ENCODE assay signal across 16 cellular contexts in the genomic region with DNA sequence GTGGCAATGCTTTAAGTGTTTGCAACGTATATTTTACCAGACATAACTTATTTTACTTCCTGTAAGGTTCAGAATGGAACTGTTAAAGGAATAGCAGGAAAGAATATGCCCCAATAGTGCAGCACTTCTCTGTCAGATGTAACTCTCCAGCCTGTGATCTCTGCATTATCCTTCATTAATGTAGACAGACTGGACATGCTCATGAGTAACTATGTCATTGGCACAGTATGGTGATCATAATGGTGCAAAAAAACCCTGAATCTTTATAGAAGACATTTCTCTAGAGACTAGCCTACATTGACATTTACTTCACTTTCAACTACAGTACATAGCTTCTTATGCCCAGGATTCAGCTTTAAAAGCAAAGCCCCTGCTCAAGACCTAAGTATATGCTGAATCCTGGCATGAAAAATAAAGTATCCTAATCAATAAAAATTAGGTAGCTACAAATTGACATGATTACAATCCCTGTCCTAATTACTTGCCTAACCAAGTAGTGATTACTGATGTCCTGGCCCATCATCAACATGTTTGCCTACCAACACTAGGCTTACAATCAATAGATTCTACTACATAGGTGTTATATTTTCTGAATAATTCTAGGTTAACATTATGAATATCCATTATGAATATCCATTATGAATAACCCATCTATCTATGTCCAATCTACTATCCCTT. TPM values are rescaled to one million over a fixed set of nuclear protein-coding genes. Genes with fewer than 3 reads are reported as not detected.
DNase-seq lines count a peak whose midpoint lies in the region; ATAC-seq and TF ChIP-seq lines count a peak whose summit lies in the region.
"Had no signal": no experiment of that assay in that cellular context is flagged by ENCODE, and none has a peak within 500 bp of the region (broad histone marks: within the 10 kb centered on the region; RNA-seq: fewer than 3 reads in every experiment).

No MANE protein-coding gene starts in this region.

- H3K4me3 ChIP-seq in neutrophil (ENCODE audit: low read depth in 1 of 2, low read length in 1 of 2) (no peak overlapping the region), brain microvascular endothelial cell (ENCODE audit: low read depth, low read length) (no peak overlapping the region)
- H3K4me3 ChIP-seq: left lung, SJCRH30, thyroid gland had no signal

- no peak overlapping the region for H2BK20ac ChIP-seq in H9 (ENCODE audit: low read depth, low read length, poor library complexity, severe bottlenecking)

- no peak overlapping the region for H3K9ac ChIP-seq in H9 (ENCODE audit: extremely low read depth, insufficient read length, low read length)

- H3K27ac ChIP-seq in H9 (ENCODE audit: insufficient read length, low read depth, low read length) (no peak overlapping the region), neutrophil (peak overlapping the region; percentile 5), brain microvascular endothelial cell (no peak overlapping the region)
- H3K27ac ChIP-seq: left lung, SJCRH30, thyroid gland had no signal

- H4K20me1 ChIP-seq in H9 (ENCODE audit: control insufficient read depth, insufficient read depth, insufficient read length) = no peaks in the 10 kb centered on the region

- H2AK5ac ChIP-seq in H9 (ENCODE audit: insufficient read length, low read length) = no peak overlapping the region

- no peak overlapping the region for H2AFZ ChIP-seq in H9 (ENCODE audit: low read length)

- no peak for DNase-seq in activated CD8-positive, alpha-beta T cell treated with anti-CD3 and anti-CD28 coated beads for 36 hours
- no peak for DNase-seq in activated CD8-positive, alpha-beta T cell treated with anti-CD3 and anti-CD28 coated beads, Interleukin-2, amount 10 ng/mL, durations not matched to agents 7 days and 5 days
- DNase-seq in H9 = no peak
- DNase-seq in brain microvascular endothelial cell = no peak
- DNase-seq in G401 (ENCODE audit: low spot score) = no peak
- DNase-seq in DMS53 treated with DMSO at 0.1 percent for 48 hours (lab: John Stamatoyannopoulos, UW; ENCODE audit: unreplicated experiment) = no peak
- DNase-seq: activated naive CD4-positive, alpha-beta T cell treated with anti-CD3 and anti-CD28 coated beads, Interleukin-2, amount 50 U/mL, for 16 hours; effector memory CD4-positive, alpha-beta T cell; left lung; NCI-H146; retina; SJCRH30; stimulated activated CD4-positive, alpha-beta T cell treated with anti-CD3 and anti-CD28 coated beads, Interleukin-1b, Interleukin-23, amount 100 ng/mL, for 48 hours; thyroid gland had no signal

- no peak overlapping the region for H4K91ac ChIP-seq in H9 (ENCODE audit: insufficient read length, low read depth, low read length)

- no peaks in the 10 kb centered on the region for H3K27me3 Mint-ChIP-seq in activated CD8-positive, alpha-beta T cell treated with anti-CD3 and anti-CD28 coated beads for 36 hours
- H3K27me3 Mint-ChIP-seq in activated CD8-positive, alpha-beta T cell treated with anti-CD3 and anti-CD28 coated beads, Interleukin-2, amount 10 ng/mL, durations not matched to agents 7 days and 5 days (ENCODE audit: low read depth) = no peaks in the 10 kb centered on the region
- H3K27me3 Mint-ChIP-seq in H9 (ENCODE audit: low read depth) (no peaks in the 10 kb centered on the region), brain (no peaks in the 10 kb centered on the region)

- peaks cover 75% of the 10 kb centered on the region for H3K4me1 Mint-ChIP-seq in activated CD8-positive, alpha-beta T cell treated with anti-CD3 and anti-CD28 coated beads for 36 hours (ENCODE audit: low read depth)
- H3K4me1 Mint-ChIP-seq in activated CD8-positive, alpha-beta T cell treated with anti-CD3 and anti-CD28 coated beads, Interleukin-2, amount 10 ng/mL, durations not matched to agents 7 days and 5 days (ENCODE audit: low read depth) = peaks cover 67% of the 10 kb centered on the region
- no peaks in the 10 kb centered on the region for H3K4me1 Mint-ChIP-seq in H9
- peaks cover 35% of the 10 kb centered on the region for H3K4me1 Mint-ChIP-seq in brain

- H3K18ac ChIP-seq in H9 (ENCODE audit: insufficient read length, low read depth, low read length) = no peak overlapping the region

- H3K23me2 ChIP-seq in H9 (ENCODE audit: insufficient read length, low read depth, low read length, poor library complexity, severe bottlenecking) = no peaks in the 10 kb centered on the region

- H3K14ac ChIP-seq in H9 (ENCODE audit: insufficient read depth, low read length) = no peak overlapping the region

- H3K4ac ChIP-seq in H9 (ENCODE audit: low read depth, low read length) = no peak overlapping the region

- no peak for ATAC-seq in activated CD8-positive, alpha-beta T cell treated with anti-CD3 and anti-CD28 coated beads for 36 hours
- no peak for ATAC-seq in activated CD8-positive, alpha-beta T cell treated with anti-CD3 and anti-CD28 coated beads, Interleukin-2, amount 10 ng/mL, durations not matched to agents 7 days and 5 days

- CTCF ChIA-PET in activated CD8-positive, alpha-beta T cell treated with anti-CD3 and anti-CD28 coated beads for 36 hours (lab: Charles Lee) = interaction anchor here (0.6 to 3.8 kb wide), 6 partner anchors 10 to 194 kb away, joined by 3 to 14 read pairs (median 8); partner anchors contain the start of genes COX20 and HNRNPU
- CTCF ChIA-PET in activated CD8-positive, alpha-beta T cell treated with anti-CD3 and anti-CD28 coated beads, Interleukin-2, amount 10 ng/mL, durations not matched to agents 7 days and 5 days (lab: Charles Lee) = interaction anchor here (0.8 to 2.0 kb wide), 4 partner anchors 10 to 193 kb away, joined by 4 to 6 read pairs (median 5); no protein-coding TSS in a partner anchor

- peaks cover 82% of the 10 kb centered on the region for H3K36me3 ChIP-seq in neutrophil
- peaks cover 68% of the 10 kb centered on the region for H3K36me3 ChIP-seq in brain microvascular endothelial cell (replicated peaks)

- no peak overlapping the region for H4K5ac ChIP-seq in H9 (ENCODE audit: insufficient read length, low read depth, low read length)

- no peak overlapping the region for H3T11ph ChIP-seq in H9 (ENCODE audit: low read length)

- no peak overlapping the region for H2BK15ac ChIP-seq in H9 (ENCODE audit: low read depth, low read length)

- H3K27ac Mint-ChIP-seq in activated CD8-positive, alpha-beta T cell treated with anti-CD3 and anti-CD28 coated beads for 36 hours = peak overlapping the region; percentile 46
- no peak overlapping the region for H3K27ac Mint-ChIP-seq in activated CD8-positive, alpha-beta T cell treated with anti-CD3 and anti-CD28 coated beads, Interleukin-2, amount 10 ng/mL, durations not matched to agents 7 days and 5 days
- H3K27ac Mint-ChIP-seq in H9 (peak overlapping the region in 2 of 3 experiments; percentile 6 to 8; a peak in 2 of 7 replicates), brain (peak overlapping the region in 3 of 5 experiments; percentile 1 to 68 (median 39))

- intact Hi-C loops in activated CD8-positive, alpha-beta T cell treated with anti-CD3 and anti-CD28 coated beads for 36 hours (cut with micrococcal nuclease) = no loop called here

- no peak overlapping the region for H3K23ac ChIP-seq in H9 (ENCODE audit: insufficient read length, low read depth, low read length)

- H3K4me1 ChIP-seq in H9 (ENCODE audit: insufficient read depth, low read length) (no peaks in the 10 kb centered on the region), neutrophil (ENCODE audit: control insufficient read depth in 1 of 2, insufficient read depth in 1 of 2, low read depth in 1 of 2, low read length in 1 of 2) (peaks cover 8 to 10% of the 10 kb centered on the region in 2 experiments)
- H3K4me1 ChIP-seq: SJCRH30 had no signal

- H3K27me3 ChIP-seq in H9 (ENCODE audit: insufficient read depth, low read length) = no peaks in the 10 kb centered on the region
- no peaks in the 10 kb centered on the region for H3K27me3 ChIP-seq in neutrophil
- no peaks in the 10 kb centered on the region for H3K27me3 ChIP-seq in brain microvascular endothelial cell (replicated peaks)
- H3K27me3 ChIP-seq: left lung, SJCRH30, thyroid gland had no signal

- no peak overlapping the region for H4K8ac ChIP-seq in H9 (replicated peaks; ENCODE audit: insufficient read length, low read depth, low read length)

- no peak overlapping the region for H2BK5ac ChIP-seq in H9 (ENCODE audit: insufficient read length, low read length)

- no peak for TF ChIP-seq CTCF in activated CD8-positive, alpha-beta T cell treated with anti-CD3 and anti-CD28 coated beads for 36 hours (IDR thresholded peaks at IDR 0.05)
- TF ChIP-seq CTCF in H9 (conservative IDR thresholded peaks at IDR 0.05) (no peak), brain (conservative IDR thresholded peaks at IDR 0.05) (no peak), neutrophil (IDR thresholded peaks at IDR 0.05) (no peak), brain microvascular endothelial cell (IDR thresholded peaks at IDR 0.05; ENCODE audit: low read depth, low read length, missing control alignments) (no peak)

- no peaks in the 10 kb centered on the region for H3K9me3 Mint-ChIP-seq in activated CD8-positive, alpha-beta T cell treated with anti-CD3 and anti-CD28 coated beads for 36 hours
- no peaks in the 10 kb centered on the region for H3K9me3 Mint-ChIP-seq in activated CD8-positive, alpha-beta T cell treated with anti-CD3 and anti-CD28 coated beads, Interleukin-2, amount 10 ng/mL, durations not matched to agents 7 days and 5 days (ENCODE audit: insufficient read depth)
- H3K9me3 Mint-ChIP-seq in H9 (no peaks in the 10 kb centered on the region), brain (no peaks in the 10 kb centered on the region)

- no peak overlapping the region for H3K56ac ChIP-seq in H9 (ENCODE audit: insufficient read length, low read depth, low read length)

- H2BK12ac ChIP-seq in H9 (ENCODE audit: insufficient read length, low read depth, low read length) = no peak overlapping the region

- H3K79me1 ChIP-seq in H9 (ENCODE audit: insufficient read depth, low read depth, low read length, poor library complexity, severe bottlenecking) = no peaks in the 10 kb centered on the region

- H3K9me3 ChIP-seq in H9 (ENCODE audit: control insufficient read depth, low read depth, low read length) (no peaks in the 10 kb centered on the region), neutrophil (no peaks in the 10 kb centered on the region)
- H3K9me3 ChIP-seq: left lung, SJCRH30, thyroid gland had no signal

- H3K4me3 Mint-ChIP-seq in activated CD8-positive, alpha-beta T cell treated with anti-CD3 and anti-CD28 coated beads for 36 hours = no peak overlapping the region
- no peak overlapping the region for H3K4me3 Mint-ChIP-seq in activated CD8-positive, alpha-beta T cell treated with anti-CD3 and anti-CD28 coated beads, Interleukin-2, amount 10 ng/mL, durations not matched to agents 7 days and 5 days
- H3K4me3 Mint-ChIP-seq in H9 = no peak overlapping the region
- H3K4me3 Mint-ChIP-seq in brain = no peak overlapping the region

- no CpG with 5 or more reads among the region's 1 CpG for WGBS in H9 (ENCODE audit: extremely low coverage, insufficient read length, low lambda C conversion rate)

- peaks cover 87% of the 10 kb centered on the region for H3K36me3 Mint-ChIP-seq in activated CD8-positive, alpha-beta T cell treated with anti-CD3 and anti-CD28 coated beads for 36 hours (ENCODE audit: low read depth)
- peaks cover 80% of the 10 kb centered on the region for H3K36me3 Mint-ChIP-seq in activated CD8-positive, alpha-beta T cell treated with anti-CD3 and anti-CD28 coated beads, Interleukin-2, amount 10 ng/mL, durations not matched to agents 7 days and 5 days (ENCODE audit: low read depth)
- H3K36me3 Mint-ChIP-seq in H9 (ENCODE audit: insufficient read depth in 1 of 3, low read depth in 3 of 3) = peaks cover 64 to 96% (median 91%) of the 10 kb centered on the region in 3 experiments
- H3K36me3 Mint-ChIP-seq in brain = peaks cover 91% of the 10 kb centered on the region

- H3K79me2 ChIP-seq in H9 (ENCODE audit: insufficient read depth, low read length) = no peaks in the 10 kb centered on the region

- no peak overlapping the region for H3K4me2 ChIP-seq in H9 (ENCODE audit: insufficient read depth, insufficient read length, low read length)

- POLR2A ChIA-PET in activated CD8-positive, alpha-beta T cell treated with anti-CD3 and anti-CD28 coated beads for 36 hours (lab: Charles Lee) = interaction anchor here (1.0 to 20.0 kb wide), 4 partner anchors 9 to 245 kb away, joined by 4 to 554 read pairs (median 46); partner anchors contain the start of genes COX20 and HNRNPU
- POLR2A ChIA-PET in activated CD8-positive, alpha-beta T cell treated with anti-CD3 and anti-CD28 coated beads, Interleukin-2, amount 10 ng/mL, durations not matched to agents 7 days and 5 days (lab: Charles Lee) = interaction anchor here (1.8 to 11.3 kb wide), 4 partner anchors 10 to 14 kb away, joined by 5 to 163 read pairs (median 12); partner anchors contain the start of genes COX20 and HNRNPU

- no peak overlapping the region for H2BK120ac ChIP-seq in H9 (ENCODE audit: low read depth, low read length, poor library complexity, severe bottlenecking)

- in situ Hi-C loops in brain microvascular endothelial cell (cut with HindIII; ENCODE audit: low pct_ligation_motif_present, low sequenced_read_pairs) (no loop called here), G401 (cut with HindIII; ENCODE audit: low sequenced_read_pairs) (no loop called here)

RNA-seq across cellular contexts. Expression of gene COX20, which starts 13.9 kb away (rescaled TPM):
- total RNA-seq in activated CD8-positive, alpha-beta T cell treated with anti-CD3 and anti-CD28 coated beads for 36 hours = 10 to 100 TPM; 33.1 to 34.7 TPM
- total RNA-seq in activated CD8-positive, alpha-beta T cell treated with anti-CD3 and anti-CD28 coated beads, Interleukin-2, amount 10 ng/mL, durations not matched to agents 7 days and 5 days = 10 to 100 TPM; 31.3 to 33.6 TPM
- 38.0 and 39.2 TPM in 2 replicates for total RNA-seq in H9 (2021)
- 32.3 TPM for polyA plus RNA-seq in brain (ENCODE audit: insufficient read depth, low read depth, low replicate concordance)
- 11.9 and 12.2 TPM in 2 replicates for total RNA-seq in G401 (2014; rRNA removed; shearing (Covaris generic))

RNA-seq across cellular contexts. Expression of gene HNRNPU, which starts 15.0 kb away (rescaled TPM):
- 100 to 1,000 TPM; 469 to 474 TPM for total RNA-seq in activated CD8-positive, alpha-beta T cell treated with anti-CD3 and anti-CD28 coated beads for 36 hours
- total RNA-seq in activated CD8-positive, alpha-beta T cell treated with anti-CD3 and anti-CD28 coated beads, Interleukin-2, amount 10 ng/mL, durations not matched to agents 7 days and 5 days = 100 to 1,000 TPM; 432 to 435 TPM
- total RNA-seq in H9 (2021) = 651 and 657 TPM in 2 replicates
- 461 TPM for polyA plus RNA-seq in brain (ENCODE audit: insufficient read depth, low read depth, low replicate concordance)
- total RNA-seq in G401 (2014; rRNA removed; shearing (Covaris generic)) = 172 and 277 TPM in 2 replicates
